19 cellular contexts compared by ENCODE assay signal in genomic region chrX:94288325-94288724, GRCh38.
DNase-seq lines count a peak whose midpoint lies in the region; ATAC-seq and TF ChIP-seq lines count a peak whose summit lies in the region.
"Had no signal": no experiment of that assay in that cellular context is flagged by ENCODE, and none has a peak within 500 bp of the region (broad histone marks: within the 10 kb centered on the region; RNA-seq: fewer than 3 reads in every experiment).

No MANE protein-coding gene starts in this region.

- TF ChIP-seq CTCF in brain (conservative IDR thresholded peaks at IDR 0.05), result peak; percentile 48 to 66
- peak; percentile 65 for TF ChIP-seq CTCF in neural progenitor cell (IDR thresholded peaks at IDR 0.05)

- no peak overlapping the region for H2AFZ ChIP-seq in neural progenitor cell (replicated peaks)

- H3K4me2 ChIP-seq in neural progenitor cell, result no peak overlapping the region
- H3K4me2 ChIP-seq: KMS-11 had no signal

- no peaks in the 10 kb centered on the region for H3K36me3 ChIP-seq in neural progenitor cell
- H3K36me3 ChIP-seq: colonic mucosa, ovary, sigmoid colon had no signal

- H3K36me3 Mint-ChIP-seq in brain (no peaks in the 10 kb centered on the region), neural progenitor cell (no peaks in the 10 kb centered on the region)
- no peaks in the 10 kb centered on the region for H3K36me3 Mint-ChIP-seq in stimulated activated memory B cell treated with anti-CD40 and anti-IgM and Interleukin-4, amounts not matched to agents 10 μg/mL and 1 μg/mL and 100 μg/mL, for 72 hours

- H3K27ac ChIP-seq in neural progenitor cell, result no peak overlapping the region
- H3K27ac ChIP-seq: colonic mucosa, KMS-11, ovary, sigmoid colon had no signal

- no peak overlapping the region for H3K4me3 ChIP-seq in neural progenitor cell
- H3K4me3 ChIP-seq: colonic mucosa, ovary, sigmoid colon had no signal

- H3K4me1 Mint-ChIP-seq in brain, result no peaks in the 10 kb centered on the region
- H3K4me1 Mint-ChIP-seq in neural progenitor cell, result no peaks in the 10 kb centered on the region
- H3K4me1 Mint-ChIP-seq in stimulated activated memory B cell treated with anti-CD40 and anti-IgM and Interleukin-4, amounts not matched to agents 10 μg/mL and 1 μg/mL and 100 μg/mL, for 72 hours, result no peaks in the 10 kb centered on the region

- H3K27ac Mint-ChIP-seq in brain (no peak overlapping the region), neural progenitor cell (no peak overlapping the region)
- no peak overlapping the region for H3K27ac Mint-ChIP-seq in stimulated activated memory B cell treated with anti-CD40 and anti-IgM and Interleukin-4, amounts not matched to agents 10 μg/mL and 1 μg/mL and 100 μg/mL, for 72 hours

- no peaks in the 10 kb centered on the region for H3K27me3 ChIP-seq in neural progenitor cell
- H3K27me3 ChIP-seq: colonic mucosa, ovary, sigmoid colon had no signal

- H3K4me3 Mint-ChIP-seq in brain, result no peak overlapping the region
- no peak overlapping the region for H3K4me3 Mint-ChIP-seq in neural progenitor cell
- no peak overlapping the region for H3K4me3 Mint-ChIP-seq in stimulated activated memory B cell treated with anti-CD40 and anti-IgM and Interleukin-4, amounts not matched to agents 10 μg/mL and 1 μg/mL and 100 μg/mL, for 72 hours

- ATAC-seq in GM21360 (IDR thresholded peaks at IDR 0.05; ENCODE audit: unreplicated experiment) (no peak), HG03571 (IDR thresholded peaks at IDR 0.05; ENCODE audit: unreplicated experiment) (no peak)
- no peak for ATAC-seq in stimulated activated memory B cell treated with anti-CD40 and anti-IgM and Interleukin-4, amounts not matched to agents 10 μg/mL and 1 μg/mL and 100 μg/mL, for 72 hours
- ATAC-seq: left lobe of liver had no signal

- no peaks in the 10 kb centered on the region for H3K79me2 ChIP-seq in neural progenitor cell (ENCODE audit: low read depth)

- no peak overlapping the region for H3K9ac ChIP-seq in neural progenitor cell
- H3K9ac ChIP-seq: KMS-11 had no signal

- H3F3A ChIP-seq in neural progenitor cell (ENCODE audit: low read depth), result no peaks in the 10 kb centered on the region

- H4K20me1 ChIP-seq in neural progenitor cell (ENCODE audit: low read depth), result no peaks in the 10 kb centered on the region

- no peaks in the 10 kb centered on the region for H3K9me3 ChIP-seq in neural progenitor cell (ENCODE audit: low read depth)
- H3K9me3 ChIP-seq: colonic mucosa, ovary, sigmoid colon had no signal

- DNase-seq in NCI-H82 (lab: John Stamatoyannopoulos, UW), result peak; percentile 1
- no peak for DNase-seq in NCI-H82 treated with DMSO at 0.1 percent for 48 hours (lab: John Stamatoyannopoulos, UW; ENCODE audit: unreplicated experiment)
- DNase-seq in NCI-H1105 (lab: John Stamatoyannopoulos, UW), result peak; percentile 0
- peak; percentile 10 for DNase-seq in neural progenitor cell (ENCODE audit: low spot score)
- DNase-seq: activated CD4-positive, alpha-beta T cell treated with anti-CD3 and anti-CD28 coated beads for 48 hours; activated CD8-positive, alpha-beta memory T cell treated with anti-CD3 and anti-CD28 coated beads, Interleukin-2, amount 50 U/mL, for 4 hours; aorta; colonic mucosa; EL; NCI-H1436; ovary; sigmoid colon; stimulated activated CD4-positive, alpha-beta T cell treated with anti-CD3 and anti-CD28 coated beads, Interleukin-2, amount 100 ng/mL, for 24 hours had no signal

- H3K9me3 Mint-ChIP-seq in brain (peaks cover 0 to 9% (median 0%) of the 10 kb centered on the region in 5 experiments), neural progenitor cell (no peaks in the 10 kb centered on the region)
- peaks cover 3% of the 10 kb centered on the region for H3K9me3 Mint-ChIP-seq in stimulated activated memory B cell treated with anti-CD40 and anti-IgM and Interleukin-4, amounts not matched to agents 10 μg/mL and 1 μg/mL and 100 μg/mL, for 72 hours

- H3K27me3 Mint-ChIP-seq in brain, result no peaks in the 10 kb centered on the region
- H3K27me3 Mint-ChIP-seq in neural progenitor cell (ENCODE audit: insufficient read depth, low read depth), result no peaks in the 10 kb centered on the region
- H3K27me3 Mint-ChIP-seq in stimulated activated memory B cell treated with anti-CD40 and anti-IgM and Interleukin-4, amounts not matched to agents 10 μg/mL and 1 μg/mL and 100 μg/mL, for 72 hours, result no peaks in the 10 kb centered on the region

- no peaks in the 10 kb centered on the region for H3K4me1 ChIP-seq in neural progenitor cell
- H3K4me1 ChIP-seq: colonic mucosa, sigmoid colon had no signal
